Comparison of ENCODE assay signal across 13 cellular contexts in genomic region chr1:115314765-115315164, GRCh38. TPM values are rescaled to one million over a fixed set of nuclear protein-coding genes. Genes with fewer than 3 reads are reported as not detected.
DNase-seq lines count a peak whose midpoint lies in the region; ATAC-seq and TF ChIP-seq lines count a peak whose summit lies in the region.
"Had no signal": no experiment of that assay in that cellular context is flagged by ENCODE, and none has a peak within 500 bp of the region (broad histone marks: within the 10 kb centered on the region; RNA-seq: fewer than 3 reads in every experiment).

No MANE protein-coding gene starts in this region.

- H3K9me3 ChIP-seq in uterus: no peaks in the 10 kb centered on the region
- H3K9me3 ChIP-seq: Peyer's patch had no signal

- no peaks in the 10 kb centered on the region for H3K36me3 ChIP-seq in uterus
- H3K36me3 ChIP-seq: Peyer's patch had no signal

- intact Hi-C loops in uterus (cut with DNase I; ENCODE audit: low total_unique reads): no loop called here
- intact Hi-C loops in activated CD4-positive, alpha-beta T cell treated with anti-CD3 and anti-CD28 coated beads for 36 hours (cut with DNase I, micrococcal nuclease): no loop called here

- H3K36me3 Mint-ChIP-seq in stimulated activated naive B cell treated with anti-CD40 and anti-IgM and Interleukin-4, amounts not matched to agents 10 μg/mL and 1 μg/mL and 100 μg/mL, for 72 hours: no peaks in the 10 kb centered on the region
- H3K36me3 Mint-ChIP-seq in activated CD4-positive, alpha-beta T cell treated with anti-CD3 and anti-CD28 coated beads for 36 hours (ENCODE audit: low read depth): no peaks in the 10 kb centered on the region

- no peaks in the 10 kb centered on the region for H3K4me1 Mint-ChIP-seq in stimulated activated naive B cell treated with anti-CD40 and anti-IgM and Interleukin-4, amounts not matched to agents 10 μg/mL and 1 μg/mL and 100 μg/mL, for 72 hours
- H3K4me1 Mint-ChIP-seq in activated CD4-positive, alpha-beta T cell treated with anti-CD3 and anti-CD28 coated beads for 36 hours: no peaks in the 10 kb centered on the region
- H3K4me1 Mint-ChIP-seq: activated T-helper 17 cell treated with anti-CD3 and anti-CD28 coated beads, Interleukin-2, amount 50 U/mL, for 72 hours had no signal

- TF ChIP-seq POLR2A in uterus (IDR thresholded peaks at IDR 0.05): no peak

- no peaks in the 10 kb centered on the region for H3K9me3 Mint-ChIP-seq in stimulated activated naive B cell treated with anti-CD40 and anti-IgM and Interleukin-4, amounts not matched to agents 10 μg/mL and 1 μg/mL and 100 μg/mL, for 72 hours
- no peaks in the 10 kb centered on the region for H3K9me3 Mint-ChIP-seq in activated CD4-positive, alpha-beta T cell treated with anti-CD3 and anti-CD28 coated beads for 36 hours (ENCODE audit: low read depth)
- H3K9me3 Mint-ChIP-seq: activated T-helper 17 cell treated with anti-CD3 and anti-CD28 coated beads, Interleukin-2, amount 50 U/mL, for 72 hours had no signal

- DNase-seq in SIG-M5 treated with dmso at 0.1 percent for 504 hours (lab: John Stamatoyannopoulos, UW; ENCODE audit: unreplicated experiment) (peak; percentile 38), SIG-M5 (lab: John Stamatoyannopoulos, UW) (no peak), astrocyte of the cerebellum (ENCODE audit: low read depth) (peak; percentile 88), iPS-NIHi7 (ENCODE audit: extremely low spot score) (peak; percentile 38), uterus (peak in 1 of 2 donors; percentile 46), SW 1271 (lab: John Stamatoyannopoulos, UW) (no peak)
- no peak for DNase-seq in stimulated activated naive B cell treated with anti-CD40 and anti-IgM and Interleukin-4, amounts not matched to agents 10 μg/mL and 1 μg/mL and 100 μg/mL, for 72 hours
- no peak for DNase-seq in activated CD4-positive, alpha-beta T cell treated with anti-CD3 and anti-CD28 coated beads for 36 hours
- DNase-seq: activated CD4-positive, CD25-positive, alpha-beta regulatory T cell treated with anti-CD3 and anti-CD28 coated beads, Interleukin-2, amount 50 U/mL, for 72 hours; NCI-H2081 treated with DMSO at 0.1 percent for 48 hours; Peyer's patch; small intestine had no signal

- peak overlapping the region; percentile 60 to 68 for H3K27ac ChIP-seq in uterus
- H3K27ac ChIP-seq: Peyer's patch had no signal

- POLR2A ChIA-PET in activated CD4-positive, alpha-beta T cell treated with anti-CD3 and anti-CD28 coated beads for 36 hours (lab: Charles Lee): no interaction called here

- H3K27me3 ChIP-seq in uterus: no peaks in the 10 kb centered on the region
- H3K27me3 ChIP-seq: Peyer's patch had no signal

- in situ Hi-C loops in astrocyte of the cerebellum (cut with HindIII; ENCODE audit: low sequenced_read_pairs): no loop called here

- H3K4me3 Mint-ChIP-seq in stimulated activated naive B cell treated with anti-CD40 and anti-IgM and Interleukin-4, amounts not matched to agents 10 μg/mL and 1 μg/mL and 100 μg/mL, for 72 hours: no peak overlapping the region
- H3K4me3 Mint-ChIP-seq in activated CD4-positive, alpha-beta T cell treated with anti-CD3 and anti-CD28 coated beads for 36 hours: no peak overlapping the region
- H3K4me3 Mint-ChIP-seq: activated T-helper 17 cell treated with anti-CD3 and anti-CD28 coated beads, Interleukin-2, amount 50 U/mL, for 72 hours had no signal

- no peak for ATAC-seq in stimulated activated naive B cell treated with anti-CD40 and anti-IgM and Interleukin-4, amounts not matched to agents 10 μg/mL and 1 μg/mL and 100 μg/mL, for 72 hours (replicated peaks)
- no peak for ATAC-seq in activated CD4-positive, alpha-beta T cell treated with anti-CD3 and anti-CD28 coated beads for 36 hours
- ATAC-seq: activated T-helper 17 cell treated with anti-CD3 and anti-CD28 coated beads, Interleukin-2, amount 50 U/mL, for 72 hours had no signal

- CTCF ChIA-PET in activated CD4-positive, alpha-beta T cell treated with anti-CD3 and anti-CD28 coated beads for 36 hours (lab: Charles Lee): no interaction called here

- TF ChIP-seq CTCF in astrocyte of the cerebellum (IDR thresholded peaks at IDR 0.05; ENCODE audit: low read depth, low read length, missing control alignments) (no peak), uterus (IDR thresholded peaks at IDR 0.05) (no peak)

- H3K4me3 ChIP-seq in astrocyte of the cerebellum (ENCODE audit: low read depth, low read length): no peak overlapping the region
- no peak overlapping the region for H3K4me3 ChIP-seq in uterus
- H3K4me3 ChIP-seq: Peyer's patch had no signal

- no peak overlapping the region for H3K27ac Mint-ChIP-seq in stimulated activated naive B cell treated with anti-CD40 and anti-IgM and Interleukin-4, amounts not matched to agents 10 μg/mL and 1 μg/mL and 100 μg/mL, for 72 hours
- no peak overlapping the region for H3K27ac Mint-ChIP-seq in activated CD4-positive, alpha-beta T cell treated with anti-CD3 and anti-CD28 coated beads for 36 hours
- H3K27ac Mint-ChIP-seq: activated T-helper 17 cell treated with anti-CD3 and anti-CD28 coated beads, Interleukin-2, amount 50 U/mL, for 72 hours had no signal

- H3K4me1 ChIP-seq in uterus: peaks cover 6 to 9% of the 10 kb centered on the region in 2 donors
- H3K4me1 ChIP-seq: Peyer's patch had no signal

- peaks cover 0 to 4% of the 10 kb centered on the region in 2 donors for H3K27me3 Mint-ChIP-seq in stimulated activated naive B cell treated with anti-CD40 and anti-IgM and Interleukin-4, amounts not matched to agents 10 μg/mL and 1 μg/mL and 100 μg/mL, for 72 hours
- peaks cover 6% of the 10 kb centered on the region for H3K27me3 Mint-ChIP-seq in activated CD4-positive, alpha-beta T cell treated with anti-CD3 and anti-CD28 coated beads for 36 hours

RNA-seq across cellular contexts. Expression of gene NGF, which starts 23.3 kb away (rescaled TPM):
- 10 to 100 TPM in 3 of 4 donors, 1 to 10 TPM in 1; 1.3 to 21.4 (median 13.5) TPM for total RNA-seq in uterus
- total RNA-seq in activated CD4-positive, alpha-beta T cell treated with anti-CD3 and anti-CD28 coated beads for 36 hours: not detected
- total RNA-seq: activated T-helper 17 cell treated with anti-CD3 and anti-CD28 coated beads, Interleukin-2, amount 50 U/mL, for 72 hours; Peyer's patch had no signal

Comparison
In these comparisons a context has a peak if more than half of its experiments do, and no peak if none do; other contexts are left out.
1. DNase-seq: peak in SIG-M5 treated with dmso at 0.1 percent for 504 hours (single experiment), astrocyte of the cerebellum (single experiment) and iPS-NIHi7 (single experiment); none in SIG-M5 (single experiment), SW 1271 (0 of 2), stimulated activated naive B cell treated with anti-CD40 and anti-IgM and Interleukin-4, amounts not matched to agents 10 μg/mL and 1 μg/mL and 100 μg/mL, for 72 hours (single experiment) and activated CD4-positive, alpha-beta T cell treated with anti-CD3 and anti-CD28 coated beads for 36 hours (single experiment).